Comparison of ENCODE assay signal across 12 cellular contexts in genomic region chr19:45368737-45369340, GRCh38. TPM values are rescaled to one million over a fixed set of nuclear protein-coding genes. Genes with fewer than 3 reads are reported as not detected.
DNase-seq lines count a peak whose midpoint lies in the region; ATAC-seq and TF ChIP-seq lines count a peak whose summit lies in the region.
"Had no signal": no experiment of that assay in that cellular context is flagged by ENCODE, and none has a peak within 500 bp of the region (broad histone marks: within the 10 kb centered on the region; RNA-seq: fewer than 3 reads in every experiment).

No MANE protein-coding gene starts in this region.

- TF ChIP-seq CTCF in A673 (conservative IDR thresholded peaks at IDR 0.05; ENCODE audit: low read depth, low read length) (no peak), RWPE2 (IDR thresholded peaks at IDR 0.05; ENCODE audit: poor library complexity, severe bottlenecking) (no peak)

- H3K4me3 ChIP-seq in A673 (ENCODE audit: low read depth, low read length, poor library complexity, severe bottlenecking) (peak overlapping the region; percentile 78), RWPE2 (ENCODE audit: severe bottlenecking) (no peak overlapping the region), iPS-20b (ENCODE audit: low read length) (0 out of 2 replicates have a peak overlapping the region, but pooled peaks have one; percentile 16)
- H3K4me3 ChIP-seq: ovary had no signal

- H3K9me3 ChIP-seq in A673 (ENCODE audit: low read depth, low read length, poor library complexity, severe bottlenecking) (no peaks in the 10 kb centered on the region), RWPE2 (ENCODE audit: severe bottlenecking) (no peaks in the 10 kb centered on the region), iPS-20b (ENCODE audit: insufficient read depth, low read depth, low read length) (no peaks in the 10 kb centered on the region)
- H3K9me3 ChIP-seq: ovary, upper lobe of right lung had no signal

- H3K27ac ChIP-seq in A673 (ENCODE audit: low read depth, low read length, poor library complexity, severe bottlenecking) (no peak overlapping the region), RWPE2 (ENCODE audit: poor library complexity, severe bottlenecking) (peak overlapping the region; percentile 99), iPS-20b (ENCODE audit: low read length) (no peak overlapping the region)
- H3K27ac ChIP-seq: ovary, SK-N-MC, upper lobe of right lung had no signal

- peaks cover under 1 to 5% of the 10 kb centered on the region in 2 donors for H3K27me3 Mint-ChIP-seq in effector memory CD8-positive, alpha-beta T cell

- H3K9me3 Mint-ChIP-seq in effector memory CD8-positive, alpha-beta T cell: no peaks in the 10 kb centered on the region

- H3K9ac ChIP-seq in iPS-20b (ENCODE audit: low read depth, low read length): no peak overlapping the region

- peaks cover 5 to 10% of the 10 kb centered on the region in 2 donors for H3K4me1 Mint-ChIP-seq in effector memory CD8-positive, alpha-beta T cell (ENCODE audit: low read depth in 2 of 2)

- H3K4me3 Mint-ChIP-seq in effector memory CD8-positive, alpha-beta T cell: peak overlapping the region in 1 of 2 donors; percentile 26

- H3K36me3 Mint-ChIP-seq in effector memory CD8-positive, alpha-beta T cell (ENCODE audit: insufficient read depth): peaks cover 18% of the 10 kb centered on the region

- H3K36me3 ChIP-seq in A673 (ENCODE audit: insufficient read depth, low read length, poor library complexity, severe bottlenecking) (peaks cover 7% of the 10 kb centered on the region), RWPE2 (ENCODE audit: low read depth) (peaks cover 50% of the 10 kb centered on the region), iPS-20b (ENCODE audit: insufficient read depth, low read depth, low read length) (peaks cover 34% of the 10 kb centered on the region)
- H3K36me3 ChIP-seq: ovary, upper lobe of right lung had no signal

- intact Hi-C loops in A673 (cut with micrococcal nuclease; ENCODE audit: unreplicated experiment): no loop called here

- POLR2A ChIA-PET in A673 (lab: Charles Lee; ENCODE audit: low non-redundant PET): no interaction called here

- H3K27me3 ChIP-seq in A673 (replicated peaks; ENCODE audit: insufficient read depth, low read depth, low read length, poor library complexity) (no peaks in the 10 kb centered on the region), RWPE2 (ENCODE audit: insufficient read depth, poor library complexity, severe bottlenecking) (no peaks in the 10 kb centered on the region), iPS-20b (ENCODE audit: insufficient read depth, low read length) (no peaks in the 10 kb centered on the region)
- H3K27me3 ChIP-seq: ovary, upper lobe of right lung had no signal

- no TSS peak for BruUV-seq in A673 (replicated peaks; lab: Mats Ljungman, UMichigan)

- TF ChIP-seq POLR2A in erythroblast (IDR thresholded peaks at IDR 0.05; ENCODE audit: low read length): no peak

- H3K27ac Mint-ChIP-seq in effector memory CD8-positive, alpha-beta T cell: peak overlapping the region in 1 of 2 donors; percentile 49

- ATAC-seq in RWPE2 (ENCODE audit: low read depth) (0 out of 3 replicates have a peak, but pooled peaks have one; percentile 3), HG03280 (IDR thresholded peaks at IDR 0.05; ENCODE audit: unreplicated experiment) (no peak)
- ATAC-seq in effector memory CD8-positive, alpha-beta T cell (replicated peaks): no peak
- ATAC-seq: upper lobe of right lung had no signal

- DNase-seq in A673 (ENCODE audit: low spot score): peak; percentile 19
- peak; percentile 24 for DNase-seq in D341Med (ENCODE audit: low spot score)
- DNase-seq in RWPE2 (ENCODE audit: low spot score): no peak
- no peak for DNase-seq in effector memory CD8-positive, alpha-beta T cell
- no peak for DNase-seq in erythroblast (lab: John Stamatoyannopoulos, UW)
- no peak for DNase-seq in NCI-H1417 (lab: John Stamatoyannopoulos, UW)
- DNase-seq: NCI-H2081 treated with DMSO at 0.1 percent for 48 hours, ovary, upper lobe of right lung had no signal

- CTCF ChIA-PET in A673 (lab: Charles Lee): no interaction called here

- H3K4me1 ChIP-seq in A673 (ENCODE audit: insufficient read depth, low read length, poor library complexity, severe bottlenecking) (peaks cover 4% of the 10 kb centered on the region), RWPE2 (ENCODE audit: insufficient read depth, poor library complexity, severe bottlenecking) (peaks cover 6% of the 10 kb centered on the region), iPS-20b (ENCODE audit: insufficient read depth, low read length) (no peaks in the 10 kb centered on the region)

RNA-seq across cellular contexts. Expression of gene ERCC2, which starts 1.5 kb away (rescaled TPM):
- 51.6 and 59.2 TPM in 2 replicates for total RNA-seq in A673 (2021)

RNA-seq across cellular contexts. Expression of gene KLC3, which starts 28.3 kb away (rescaled TPM):
- total RNA-seq in A673 (2021): 0.44 and 0.49 TPM in 2 replicates

RNA-seq across cellular contexts. Expression of gene PPP1R13L, which starts 36.0 kb away (rescaled TPM):
- total RNA-seq in A673 (2021): 5.5 and 8.1 TPM in 2 replicates

RNA-seq across cellular contexts. Expression of gene POLR1G, which starts 37.6 kb away (rescaled TPM):
- total RNA-seq in A673 (2021): 23.2 and 30.1 TPM in 2 replicates

RNA-seq across cellular contexts. Expression of gene CKM, which starts 46.2 kb away (rescaled TPM):
- total RNA-seq in A673 (2021): not detected in 2 replicates

Comparison
In these comparisons a context has a peak if more than half of its experiments do, and no peak if none do; other contexts are left out.
1. DNase-seq: peak in A673 (single experiment) and D341Med (single experiment); none in RWPE2 (single experiment), effector memory CD8-positive, alpha-beta T cell (0 of 3), erythroblast (0 of 2) and NCI-H1417 (0 of 3).